In genomic region chr5:101009758-101010519, GRCh38 we compare ENCODE assay signal across 11 cellular contexts.
A peak's percentile ranks its signal among the peaks of the same experiment; 100 is the strongest.
DNase-seq lines count a peak whose midpoint lies in the region; ATAC-seq and TF ChIP-seq lines count a peak whose summit lies in the region.
"Had no signal": no experiment of that assay in that cellular context is flagged by ENCODE, and none has a peak within 500 bp of the region (broad histone marks: within the 10 kb centered on the region; RNA-seq: fewer than 3 reads in every experiment).

No MANE protein-coding gene starts in this region.

- WGBS in suprapubic skin: 59% methylated on average over 9 of the region's 9 CpGs

- TF ChIP-seq CTCF in GM12864 (IDR thresholded peaks at IDR 0.05; ENCODE audit: low read depth, low read length, missing control alignments): no peak
- TF ChIP-seq CTCF in vagina (IDR thresholded peaks at IDR 0.05): no peak
- TF ChIP-seq CTCF in suprapubic skin (IDR thresholded peaks at IDR 0.05): no peak

- peak; percentile 49 for DNase-seq in GM12864 (ENCODE audit: low read depth)
- DNase-seq in NOMO-1 treated with dmso at 0.1 percent for 144 hours (lab: John Stamatoyannopoulos, UW; ENCODE audit: unreplicated experiment): peak; percentile 55
- DNase-seq in stimulated activated CD4-positive, alpha-beta T cell treated with anti-CD3 and anti-CD28 coated beads, Interleukin-15, amount 100 ng/mL, for 24 hours: no peak
- DNase-seq in vagina (ENCODE audit: extremely low spot score in 2 of 2): no peak
- DNase-seq in NCI-H2081 treated with DMSO at 0.1 percent for 48 hours (lab: John Stamatoyannopoulos, UW): no peak
- DNase-seq in suprapubic skin (ENCODE audit: low spot score in 2 of 2): no peak
- DNase-seq: NCI-H1048; stimulated activated naive CD8-positive, alpha-beta T cell treated with anti-CD3 and anti-CD28 coated beads, Interleukin-15, amount 100 ng/mL, for 72 hours; WERI-Rb-1 had no signal

- H3K27me3 ChIP-seq in vagina (no peaks in the 10 kb centered on the region), suprapubic skin (no peaks in the 10 kb centered on the region)

- H3K4me1 ChIP-seq in vagina: no peaks in the 10 kb centered on the region
- no peaks in the 10 kb centered on the region for H3K4me1 ChIP-seq in suprapubic skin

- ATAC-seq in GM19467 (IDR thresholded peaks at IDR 0.05; ENCODE audit: unreplicated experiment): peak; percentile 93
- ATAC-seq in HG02973 (IDR thresholded peaks at IDR 0.05; ENCODE audit: unreplicated experiment): peak; percentile 85
- ATAC-seq: stimulated activated naive CD8-positive, alpha-beta T cell treated with anti-CD3 and anti-CD28 coated beads, Interleukin-15, amount 100 ng/mL, for 72 hours had no signal

- no peaks in the 10 kb centered on the region for H3K36me3 ChIP-seq in vagina
- H3K36me3 ChIP-seq in suprapubic skin: no peaks in the 10 kb centered on the region
- H3K36me3 ChIP-seq: WERI-Rb-1 had no signal

- no peak for TF ChIP-seq EP300 in suprapubic skin (IDR thresholded peaks at IDR 0.05)

- no peaks in the 10 kb centered on the region for H3K9me3 ChIP-seq in vagina
- no peaks in the 10 kb centered on the region for H3K9me3 ChIP-seq in suprapubic skin

- H3K4me3 ChIP-seq in GM12864 (ENCODE audit: low read depth, low read length) (no peak overlapping the region), vagina (no peak overlapping the region), suprapubic skin (no peak overlapping the region)

- no peak for TF ChIP-seq POLR2A in vagina (IDR thresholded peaks at IDR 0.05)
- TF ChIP-seq POLR2A in suprapubic skin (IDR thresholded peaks at IDR 0.05): no peak

- no peak overlapping the region for H3K27ac ChIP-seq in vagina
- no peak overlapping the region for H3K27ac ChIP-seq in suprapubic skin
- H3K27ac ChIP-seq: WERI-Rb-1 had no signal

- intact Hi-C loops in vagina (cut with DNase I): no loop called here

Comparison
In these comparisons a context has a peak if more than half of its experiments do, and no peak if none do; other contexts are left out.
1. DNase-seq: peak in GM12864 (single experiment) and NOMO-1 treated with dmso at 0.1 percent for 144 hours (single experiment); none in stimulated activated CD4-positive, alpha-beta T cell treated with anti-CD3 and anti-CD28 coated beads, Interleukin-15, amount 100 ng/mL, for 24 hours (single experiment), vagina (0 of 2), NCI-H2081 treated with DMSO at 0.1 percent for 48 hours (single experiment) and suprapubic skin (0 of 2).